35 cellular contexts compared by ENCODE assay signal in the genomic region with DNA sequence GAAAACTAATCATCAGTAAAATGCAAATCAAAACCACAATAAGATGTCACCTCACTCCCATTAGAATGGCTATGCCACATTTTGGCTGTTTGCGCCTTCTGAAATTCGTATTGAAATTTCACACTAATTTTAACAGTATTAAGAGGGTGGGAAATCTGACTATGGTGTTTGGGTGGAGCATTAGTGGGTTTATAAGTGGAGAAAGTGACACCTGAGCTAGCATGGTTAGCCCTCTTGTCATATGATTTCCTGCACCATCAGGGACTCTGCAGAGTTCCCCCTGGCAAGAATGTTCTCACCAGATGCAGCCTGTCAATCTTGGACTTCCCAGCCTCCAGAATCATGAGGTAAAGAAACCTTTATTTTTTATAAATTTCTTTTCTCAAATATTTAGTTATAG.
"Had no signal": no experiment of that assay in that cellular context is flagged by ENCODE, and none has a peak within 500 bp of the region (broad histone marks: within the 10 kb centered on the region; RNA-seq: fewer than 3 reads in every experiment).

No MANE protein-coding gene starts in this region.

- H3K4me1 Mint-ChIP-seq: activated naive CD4-positive, alpha-beta T cell treated with anti-CD3 and anti-CD28 coated beads, Interleukin-2, amount 10 ng/mL, durations not matched to agents 7 days and 5 days; activated naive CD4-positive, alpha-beta T cell treated with anti-CD3 and anti-CD28 coated beads, Interleukin-2, amount 50 U/mL, for 24 hours; activated naive CD8-positive, alpha-beta T cell treated with anti-CD3 and anti-CD28 coated beads for 36 hours; activated naive CD8-positive, alpha-beta T cell treated with anti-CD3 and anti-CD28 coated beads, Interleukin-2, amount 10 ng/mL, durations not matched to agents 7 days and 5 days; activated naive CD8-positive, alpha-beta T cell treated with anti-CD3 and anti-CD28 coated beads, Interleukin-2, amount 50 U/mL, for 24 hours; activated T-helper 17 cell treated with anti-CD3 and anti-CD28 coated beads, Interleukin-2, amount 50 U/mL, for 72 hours; brain; central memory CD8-positive, alpha-beta T cell had no signal

- H3K27ac Mint-ChIP-seq: activated naive CD4-positive, alpha-beta T cell treated with anti-CD3 and anti-CD28 coated beads for 36 hours; activated naive CD4-positive, alpha-beta T cell treated with anti-CD3 and anti-CD28 coated beads, Interleukin-2, amount 10 ng/mL, durations not matched to agents 7 days and 5 days; activated naive CD4-positive, alpha-beta T cell treated with anti-CD3 and anti-CD28 coated beads, Interleukin-2, amount 50 U/mL, for 24 hours; activated naive CD4-positive, alpha-beta T cell treated with anti-CD3 and anti-CD28 coated beads, Interleukin-2, amount 50 U/mL, for 72 hours; activated naive CD8-positive, alpha-beta T cell; activated naive CD8-positive, alpha-beta T cell treated with anti-CD3 and anti-CD28 coated beads for 36 hours; activated naive CD8-positive, alpha-beta T cell treated with anti-CD3 and anti-CD28 coated beads, Interleukin-2, amount 10 ng/mL, durations not matched to agents 7 days and 5 days; activated naive CD8-positive, alpha-beta T cell treated with anti-CD3 and anti-CD28 coated beads, Interleukin-2, amount 50 U/mL, for 24 hours; activated T-cell treated with anti-CD3 and anti-CD28 coated beads, Interleukin-2, amount 50 U/mL, for 24 hours; activated T-cell treated with anti-CD3 and anti-CD28 coated beads, Interleukin-2, amount 50 U/mL, for 72 hours; activated T-helper 1 cell treated with anti-CD3 and anti-CD28 coated beads, Interleukin-12 subunit alpha, Interleukin-12 subunit beta, Interleukin-2, Interleukin-4 antibody, amounts not matched to agents 30 ng/mL and 10 ng/mL and 1 ng/mL, durations not matched to agents 14 hours and 24 hours and 36 hours; activated T-helper 17 cell treated with anti-CD3 and anti-CD28 coated beads, Interleukin-2, amount 50 U/mL, for 72 hours; activated T-helper 2 cell treated with anti-CD3 and anti-CD28 coated beads, Interferon-gamma antibody, Interleukin-2, Interleukin-4, amounts not matched to agents 10 μg/mL and 5 μg/mL and 100 μg/mL, durations not matched to agents 14 hours and 24 hours and 36 hours; brain had no signal

- ATAC-seq: activated naive CD4-positive, alpha-beta T cell treated with anti-CD3 and anti-CD28 coated beads, Interleukin-2, amount 50 U/mL, for 72 hours; activated naive CD8-positive, alpha-beta T cell treated with anti-CD3 and anti-CD28 coated beads, Interleukin-2, amount 50 U/mL, for 24 hours; activated T-cell treated with anti-CD3 and anti-CD28 coated beads, Interleukin-2, amount 50 U/mL, for 4 hours; activated T-cell treated with anti-CD3 and anti-CD28 coated beads, Interleukin-2, amount 50 U/mL, for 72 hours; activated T-helper 17 cell treated with anti-CD3 and anti-CD28 coated beads, Interleukin-2, amount 50 U/mL, for 72 hours; body of pancreas had no signal

- H3K9me3 Mint-ChIP-seq: activated T-cell treated with anti-CD3 and anti-CD28 coated beads, Interleukin-2, amount 50 U/mL, for 72 hours; activated T-helper 1 cell treated with anti-CD3 and anti-CD28 coated beads, Interleukin-12 subunit alpha, Interleukin-12 subunit beta, Interleukin-2, Interleukin-4 antibody, amounts not matched to agents 30 ng/mL and 10 ng/mL and 1 ng/mL, durations not matched to agents 14 hours and 24 hours and 36 hours had no signal

- H3K36me3 Mint-ChIP-seq: activated naive CD4-positive, alpha-beta T cell treated with anti-CD3 and anti-CD28 coated beads, Interleukin-2, amount 10 ng/mL, durations not matched to agents 7 days and 5 days; activated naive CD4-positive, alpha-beta T cell treated with anti-CD3 and anti-CD28 coated beads, Interleukin-2, amount 50 U/mL, for 24 hours; activated naive CD4-positive, alpha-beta T cell treated with anti-CD3 and anti-CD28 coated beads, Interleukin-2, amount 50 U/mL, for 72 hours; activated naive CD8-positive, alpha-beta T cell treated with anti-CD3 and anti-CD28 coated beads for 36 hours; activated naive CD8-positive, alpha-beta T cell treated with anti-CD3 and anti-CD28 coated beads, Interleukin-2, amount 10 ng/mL, durations not matched to agents 7 days and 5 days; brain had no signal

- H3K4me3 Mint-ChIP-seq: activated naive CD4-positive, alpha-beta T cell treated with anti-CD3 and anti-CD28 coated beads for 36 hours; activated naive CD4-positive, alpha-beta T cell treated with anti-CD3 and anti-CD28 coated beads, Interleukin-2, amount 10 ng/mL, durations not matched to agents 7 days and 5 days; activated naive CD4-positive, alpha-beta T cell treated with anti-CD3 and anti-CD28 coated beads, Interleukin-2, amount 50 U/mL, for 24 hours; activated naive CD8-positive, alpha-beta T cell; activated naive CD8-positive, alpha-beta T cell treated with anti-CD3 and anti-CD28 coated beads for 36 hours; activated naive CD8-positive, alpha-beta T cell treated with anti-CD3 and anti-CD28 coated beads, Interleukin-2, amount 10 ng/mL, durations not matched to agents 7 days and 5 days; activated naive CD8-positive, alpha-beta T cell treated with anti-CD3 and anti-CD28 coated beads, Interleukin-2, amount 50 U/mL, for 24 hours; activated T-cell treated with anti-CD3 and anti-CD28 coated beads, Interleukin-2, amount 50 U/mL, for 24 hours; activated T-cell treated with anti-CD3 and anti-CD28 coated beads, Interleukin-2, amount 50 U/mL, for 4 hours; activated T-cell treated with anti-CD3 and anti-CD28 coated beads, Interleukin-2, amount 50 U/mL, for 72 hours; activated T-helper 1 cell treated with anti-CD3 and anti-CD28 coated beads, Interleukin-12 subunit alpha, Interleukin-12 subunit beta, Interleukin-2, Interleukin-4 antibody, amounts not matched to agents 30 ng/mL and 10 ng/mL and 1 ng/mL, durations not matched to agents 14 hours and 24 hours and 36 hours; activated T-helper 17 cell treated with anti-CD3 and anti-CD28 coated beads, Interleukin-2, amount 50 U/mL, for 72 hours; brain; central memory CD8-positive, alpha-beta T cell had no signal

- DNase-seq: activated effector memory CD4-positive, alpha-beta T cell treated with anti-CD3 and anti-CD28 coated beads, Interleukin-2, amount 50 U/mL, for 16 hours; activated effector memory CD4-positive, alpha-beta T cell treated with Interleukin-2 at 50 U/mL for 16 hours; activated gamma-delta T cell; activated gamma-delta T cell treated with Interleukin-2 at 50 U/mL for 16 hours; activated naive CD4-positive, alpha-beta T cell; activated naive CD4-positive, alpha-beta T cell treated with anti-CD3 and anti-CD28 coated beads for 36 hours; activated naive CD4-positive, alpha-beta T cell treated with anti-CD3 and anti-CD28 coated beads, Interleukin-2, amount 10 ng/mL, durations not matched to agents 7 days and 5 days; activated naive CD4-positive, alpha-beta T cell treated with anti-CD3 and anti-CD28 coated beads, Interleukin-2, amount 50 U/mL, for 16 hours; activated naive CD4-positive, alpha-beta T cell treated with Interleukin-2 at 50 U/mL for 16 hours; activated naive CD8-positive, alpha-beta T cell treated with anti-CD3 and anti-CD28 coated beads for 36 hours; activated naive CD8-positive, alpha-beta T cell treated with anti-CD3 and anti-CD28 coated beads, Interleukin-2, amount 10 ng/mL, durations not matched to agents 7 days and 5 days; activated naive CD8-positive, alpha-beta T cell treated with anti-CD3 and anti-CD28 coated beads, Interleukin-2, amount 50 U/mL, for 24 hours; activated T-cell treated with anti-CD3 and anti-CD28 coated beads, Interleukin-2, amount 50 U/mL, for 1 hour; activated T-cell treated with anti-CD3 and anti-CD28 coated beads, Interleukin-2, amount 50 U/mL, for 24 hours; activated T-cell treated with anti-CD3 and anti-CD28 coated beads, Interleukin-2, amount 50 U/mL, for 4 hours; activated T-cell treated with anti-CD3 and anti-CD28 coated beads, Interleukin-2, amount 50 U/mL, for 48 hours; activated T-cell treated with anti-CD3 and anti-CD28 coated beads, Interleukin-2, amount 50 U/mL, for 72 hours; adrenal gland; amniotic stem cell; amygdala; anterior cingulate cortex; aorta; body of pancreas; brain microvascular endothelial cell; caudate nucleus; central memory CD4-positive, alpha-beta T cell; cerebellar nuclear complex had no signal

- H3K27me3 Mint-ChIP-seq: activated naive CD4-positive, alpha-beta T cell treated with anti-CD3 and anti-CD28 coated beads, Interleukin-2, amount 10 ng/mL, durations not matched to agents 7 days and 5 days; activated naive CD4-positive, alpha-beta T cell treated with anti-CD3 and anti-CD28 coated beads, Interleukin-2, amount 50 U/mL, for 24 hours; activated naive CD8-positive, alpha-beta T cell; activated naive CD8-positive, alpha-beta T cell treated with anti-CD3 and anti-CD28 coated beads for 36 hours; activated naive CD8-positive, alpha-beta T cell treated with anti-CD3 and anti-CD28 coated beads, Interleukin-2, amount 10 ng/mL, durations not matched to agents 7 days and 5 days; activated naive CD8-positive, alpha-beta T cell treated with anti-CD3 and anti-CD28 coated beads, Interleukin-2, amount 50 U/mL, for 24 hours; activated T-cell treated with anti-CD3 and anti-CD28 coated beads, Interleukin-2, amount 50 U/mL, for 24 hours; activated T-helper 17 cell treated with anti-CD3 and anti-CD28 coated beads, Interleukin-2, amount 50 U/mL, for 72 hours; brain; central memory CD8-positive, alpha-beta T cell had no signal
